1 cellular context compared by ENCODE assay signal in the genomic region with DNA sequence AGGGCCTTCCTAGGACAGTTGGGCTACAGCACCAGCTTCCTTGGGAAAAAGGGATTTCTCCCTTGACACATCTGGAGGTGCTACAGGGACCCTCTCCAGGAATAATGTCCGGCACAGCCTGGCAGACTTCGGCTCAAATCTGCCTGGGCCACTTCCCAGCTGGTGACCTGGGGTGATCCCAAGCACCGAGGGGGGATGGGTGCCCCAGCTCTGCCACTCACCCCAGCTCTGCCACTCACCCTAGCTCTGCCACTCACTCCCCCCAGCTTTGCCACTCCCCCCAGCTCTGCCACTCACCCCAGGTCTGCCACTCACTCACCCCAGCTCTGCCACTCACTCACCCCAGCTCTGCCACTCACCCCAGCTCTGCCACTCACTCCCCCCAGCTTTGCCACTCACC.
TF ChIP-seq lines count a peak whose summit lies in the region.

No MANE protein-coding gene starts in this region.

TF ChIP-seq in GM23338, 12 proteins besides CTCF, POLR2A, EP300 and RAD21 (continued from another document):
- TF ChIP-seq, protein P1, sequence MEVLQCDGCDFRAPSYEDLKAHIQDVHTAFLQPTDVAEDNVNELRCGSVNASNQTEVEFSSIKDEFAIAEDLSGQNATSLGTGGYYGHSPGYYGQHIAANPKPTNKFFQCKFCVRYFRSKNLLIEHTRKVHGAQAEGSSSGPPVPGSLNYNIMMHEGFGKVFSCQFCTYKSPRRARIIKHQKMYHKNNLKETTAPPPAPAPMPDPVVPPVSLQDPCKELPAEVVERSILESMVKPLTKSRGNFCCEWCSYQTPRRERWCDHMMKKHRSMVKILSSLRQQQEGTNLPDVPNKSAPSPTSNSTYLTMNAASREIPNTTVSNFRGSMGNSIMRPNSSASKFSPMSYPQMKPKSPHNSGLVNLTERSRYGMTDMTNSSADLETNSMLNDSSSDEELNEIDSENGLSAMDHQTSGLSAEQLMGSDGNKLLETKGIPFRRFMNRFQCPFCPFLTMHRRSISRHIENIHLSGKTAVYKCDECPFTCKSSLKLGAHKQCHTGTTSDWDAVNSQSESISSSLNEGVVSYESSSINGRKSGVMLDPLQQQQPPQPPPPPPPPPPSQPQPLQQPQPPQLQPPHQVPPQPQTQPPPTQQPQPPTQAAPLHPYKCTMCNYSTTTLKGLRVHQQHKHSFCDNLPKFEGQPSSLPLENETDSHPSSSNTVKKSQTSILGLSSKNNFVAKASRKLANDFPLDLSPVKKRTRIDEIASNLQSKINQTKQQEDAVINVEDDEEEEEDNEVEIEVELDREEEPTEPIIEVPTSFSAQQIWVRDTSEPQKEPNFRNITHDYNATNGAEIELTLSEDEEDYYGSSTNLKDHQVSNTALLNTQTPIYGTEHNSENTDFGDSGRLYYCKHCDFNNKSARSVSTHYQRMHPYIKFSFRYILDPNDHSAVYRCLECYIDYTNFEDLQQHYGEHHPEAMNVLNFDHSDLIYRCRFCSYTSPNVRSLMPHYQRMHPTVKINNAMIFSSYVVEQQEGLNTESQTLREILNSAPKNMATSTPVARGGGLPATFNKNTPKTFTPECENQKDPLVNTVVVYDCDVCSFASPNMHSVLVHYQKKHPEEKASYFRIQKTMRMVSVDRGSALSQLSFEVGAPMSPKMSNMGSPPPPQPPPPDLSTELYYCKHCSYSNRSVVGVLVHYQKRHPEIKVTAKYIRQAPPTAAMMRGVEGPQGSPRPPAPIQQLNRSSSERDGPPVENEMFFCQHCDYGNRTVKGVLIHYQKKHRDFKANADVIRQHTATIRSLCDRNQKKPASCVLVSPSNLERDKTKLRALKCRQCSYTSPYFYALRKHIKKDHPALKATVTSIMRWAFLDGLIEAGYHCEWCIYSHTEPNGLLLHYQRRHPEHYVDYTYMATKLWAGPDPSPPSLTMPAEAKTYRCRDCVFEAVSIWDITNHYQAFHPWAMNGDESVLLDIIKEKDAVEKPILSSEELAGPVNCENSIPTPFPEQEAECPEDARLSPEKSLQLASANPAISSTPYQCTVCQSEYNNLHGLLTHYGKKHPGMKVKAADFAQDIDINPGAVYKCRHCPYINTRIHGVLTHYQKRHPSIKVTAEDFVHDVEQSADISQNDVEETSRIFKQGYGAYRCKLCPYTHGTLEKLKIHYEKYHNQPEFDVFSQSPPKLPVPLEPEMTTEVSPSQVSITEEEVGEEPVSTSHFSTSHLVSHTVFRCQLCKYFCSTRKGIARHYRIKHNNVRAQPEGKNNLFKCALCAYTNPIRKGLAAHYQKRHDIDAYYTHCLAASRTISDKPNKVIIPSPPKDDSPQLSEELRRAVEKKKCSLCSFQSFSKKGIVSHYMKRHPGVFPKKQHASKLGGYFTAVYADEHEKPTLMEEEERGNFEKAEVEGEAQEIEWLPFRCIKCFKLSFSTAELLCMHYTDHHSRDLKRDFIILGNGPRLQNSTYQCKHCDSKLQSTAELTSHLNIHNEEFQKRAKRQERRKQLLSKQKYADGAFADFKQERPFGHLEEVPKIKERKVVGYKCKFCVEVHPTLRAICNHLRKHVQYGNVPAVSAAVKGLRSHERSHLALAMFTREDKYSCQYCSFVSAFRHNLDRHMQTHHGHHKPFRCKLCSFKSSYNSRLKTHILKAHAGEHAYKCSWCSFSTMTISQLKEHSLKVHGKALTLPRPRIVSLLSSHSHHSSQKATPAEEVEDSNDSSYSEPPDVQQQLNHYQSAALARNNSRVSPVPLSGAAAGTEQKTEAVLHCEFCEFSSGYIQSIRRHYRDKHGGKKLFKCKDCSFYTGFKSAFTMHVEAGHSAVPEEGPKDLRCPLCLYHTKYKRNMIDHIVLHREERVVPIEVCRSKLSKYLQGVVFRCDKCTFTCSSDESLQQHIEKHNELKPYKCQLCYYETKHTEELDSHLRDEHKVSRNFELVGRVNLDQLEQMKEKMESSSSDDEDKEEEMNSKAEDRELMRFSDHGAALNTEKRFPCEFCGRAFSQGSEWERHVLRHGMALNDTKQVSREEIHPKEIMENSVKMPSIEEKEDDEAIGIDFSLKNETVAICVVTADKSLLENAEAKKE (CRISPR knock-in tag; IDR thresholded peaks at IDR 0.05) = no peak
- TF ChIP-seq EZH2 (IDR thresholded peaks at IDR 0.05; ENCODE audit: low read depth, unreplicated experiment) (no peak), ZNF331 (CRISPR knock-in tag; IDR thresholded peaks at IDR 0.05; ENCODE audit: low read depth) (no peak), NANOG (IDR thresholded peaks at IDR 0.05; ENCODE audit: borderline replicate concordance) (no peak)
- TF ChIP-seq, protein P2, sequence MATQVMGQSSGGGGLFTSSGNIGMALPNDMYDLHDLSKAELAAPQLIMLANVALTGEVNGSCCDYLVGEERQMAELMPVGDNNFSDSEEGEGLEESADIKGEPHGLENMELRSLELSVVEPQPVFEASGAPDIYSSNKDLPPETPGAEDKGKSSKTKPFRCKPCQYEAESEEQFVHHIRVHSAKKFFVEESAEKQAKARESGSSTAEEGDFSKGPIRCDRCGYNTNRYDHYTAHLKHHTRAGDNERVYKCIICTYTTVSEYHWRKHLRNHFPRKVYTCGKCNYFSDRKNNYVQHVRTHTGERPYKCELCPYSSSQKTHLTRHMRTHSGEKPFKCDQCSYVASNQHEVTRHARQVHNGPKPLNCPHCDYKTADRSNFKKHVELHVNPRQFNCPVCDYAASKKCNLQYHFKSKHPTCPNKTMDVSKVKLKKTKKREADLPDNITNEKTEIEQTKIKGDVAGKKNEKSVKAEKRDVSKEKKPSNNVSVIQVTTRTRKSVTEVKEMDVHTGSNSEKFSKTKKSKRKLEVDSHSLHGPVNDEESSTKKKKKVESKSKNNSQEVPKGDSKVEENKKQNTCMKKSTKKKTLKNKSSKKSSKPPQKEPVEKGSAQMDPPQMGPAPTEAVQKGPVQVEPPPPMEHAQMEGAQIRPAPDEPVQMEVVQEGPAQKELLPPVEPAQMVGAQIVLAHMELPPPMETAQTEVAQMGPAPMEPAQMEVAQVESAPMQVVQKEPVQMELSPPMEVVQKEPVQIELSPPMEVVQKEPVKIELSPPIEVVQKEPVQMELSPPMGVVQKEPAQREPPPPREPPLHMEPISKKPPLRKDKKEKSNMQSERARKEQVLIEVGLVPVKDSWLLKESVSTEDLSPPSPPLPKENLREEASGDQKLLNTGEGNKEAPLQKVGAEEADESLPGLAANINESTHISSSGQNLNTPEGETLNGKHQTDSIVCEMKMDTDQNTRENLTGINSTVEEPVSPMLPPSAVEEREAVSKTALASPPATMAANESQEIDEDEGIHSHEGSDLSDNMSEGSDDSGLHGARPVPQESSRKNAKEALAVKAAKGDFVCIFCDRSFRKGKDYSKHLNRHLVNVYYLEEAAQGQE (IDR thresholded peaks at IDR 0.05; ENCODE audit: unreplicated experiment) = no peak
- TF ChIP-seq, protein P3, sequence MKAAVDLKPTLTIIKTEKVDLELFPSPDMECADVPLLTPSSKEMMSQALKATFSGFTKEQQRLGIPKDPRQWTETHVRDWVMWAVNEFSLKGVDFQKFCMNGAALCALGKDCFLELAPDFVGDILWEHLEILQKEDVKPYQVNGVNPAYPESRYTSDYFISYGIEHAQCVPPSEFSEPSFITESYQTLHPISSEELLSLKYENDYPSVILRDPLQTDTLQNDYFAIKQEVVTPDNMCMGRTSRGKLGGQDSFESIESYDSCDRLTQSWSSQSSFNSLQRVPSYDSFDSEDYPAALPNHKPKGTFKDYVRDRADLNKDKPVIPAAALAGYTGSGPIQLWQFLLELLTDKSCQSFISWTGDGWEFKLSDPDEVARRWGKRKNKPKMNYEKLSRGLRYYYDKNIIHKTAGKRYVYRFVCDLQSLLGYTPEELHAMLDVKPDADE (IDR thresholded peaks at IDR 0.05) = no peak
TF ChIP-seq in GM23338: peak in this region for 0.
